Comparison of ENCODE assay signal across 10 cellular contexts in the genomic region with DNA sequence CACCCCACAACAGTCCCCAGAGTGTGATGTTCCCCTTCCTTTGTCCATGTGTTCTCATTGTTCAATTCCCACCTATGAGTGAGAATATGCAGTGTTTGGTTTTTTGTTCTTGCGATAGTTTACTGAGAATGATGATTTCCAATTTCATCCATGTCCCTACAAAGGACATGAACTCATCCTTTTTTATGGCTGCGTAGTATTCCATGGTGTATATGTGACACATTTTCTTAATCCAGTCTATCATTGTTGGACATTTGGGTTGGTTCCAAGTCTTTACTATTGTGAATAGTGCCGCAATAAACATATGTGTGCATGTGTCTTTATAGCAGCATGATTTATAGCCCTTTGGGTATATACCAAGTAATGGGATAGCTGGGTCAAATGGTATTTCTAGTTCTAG. TPM values are rescaled to one million over a fixed set of nuclear protein-coding genes. Genes with fewer than 3 reads are reported as not detected.
"Had no signal": no experiment of that assay in that cellular context is flagged by ENCODE, and none has a peak within 500 bp of the region (broad histone marks: within the 10 kb centered on the region; RNA-seq: fewer than 3 reads in every experiment).

No MANE protein-coding gene starts in this region.

RNA-seq across cellular contexts. Expression of gene MASP2, which starts 36.7 kb away (rescaled TPM):
- total RNA-seq: activated naive CD8-positive, alpha-beta T cell treated with anti-CD3 and anti-CD28 coated beads, Interleukin-2, amount 10 ng/mL, durations not matched to agents 7 days and 5 days; adrenal gland; aorta; ascending aorta; body of pancreas; breast epithelium; bronchial epithelial cell; cardiac muscle cell; cardiac septum; chondrocyte had no signal
